Comparison of ENCODE assay signal across 8 cellular contexts in the genomic region with DNA sequence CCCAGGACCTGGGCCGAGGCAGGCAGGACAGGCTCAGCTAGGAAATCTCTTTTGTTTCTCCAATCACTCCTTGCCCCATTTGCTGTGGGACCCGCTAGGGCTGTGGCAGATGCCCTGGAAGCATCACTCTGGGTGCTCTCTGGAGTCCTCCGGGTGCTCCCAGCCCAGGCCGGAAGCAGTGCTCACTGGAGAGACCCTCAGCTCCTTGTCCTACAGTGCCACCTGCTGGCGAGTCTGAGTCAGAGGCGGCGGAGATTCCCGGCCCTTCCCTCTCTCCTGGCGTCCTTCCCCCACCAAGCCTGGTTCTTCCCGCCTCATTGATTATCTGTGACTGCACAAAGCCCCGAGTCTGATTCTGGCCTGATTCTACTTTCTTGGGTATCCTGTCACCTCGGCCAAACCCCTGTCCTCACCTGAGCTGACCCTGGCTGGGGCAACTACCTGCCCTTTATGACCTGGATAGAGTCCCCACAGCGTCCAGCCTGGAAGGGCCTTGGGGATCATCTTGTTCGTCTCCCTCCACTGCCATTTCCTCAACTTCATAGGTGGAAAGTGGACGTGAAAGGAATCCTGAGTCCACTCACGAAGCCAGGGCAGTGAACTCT. TPM values are rescaled to one million over a fixed set of nuclear protein-coding genes. Genes with fewer than 3 reads are reported as not detected.
DNase-seq lines count a peak whose midpoint lies in the region; ATAC-seq and TF ChIP-seq lines count a peak whose summit lies in the region.

No MANE protein-coding gene starts in this region.

- intact Hi-C loops in Right ventricle myocardium inferior (cut with DNase I) (loop anchor here (1.0 to 5.0 kb wide), 3 partner anchors 68 to 227 kb away; a partner anchor contains a TSS), colonic mucosa (cut with DNase I) (loop anchor here (2.0 to 5.0 kb wide), 2 partner anchors 66 to 163 kb away; a partner anchor contains a TSS), lower lobe of right lung (cut with DNase I) (no loop called here)

- H3K9ac ChIP-seq in colonic mucosa (ENCODE audit: low read depth in 2 of 2, low read length in 2 of 2) = no peak overlapping the region

- H3K27me3 ChIP-seq in right atrium auricular region (peaks cover 12 to 19% of the 10 kb centered on the region in 2 donors), colonic mucosa (peaks cover 42% of the 10 kb centered on the region), lower lobe of right lung (ENCODE audit: low read depth) (peaks cover 47% of the 10 kb centered on the region)

- H3K4me1 ChIP-seq in right atrium auricular region (peaks cover 0 to 6% of the 10 kb centered on the region in 2 donors), colonic mucosa (no peaks in the 10 kb centered on the region), lower lobe of right lung (no peaks in the 10 kb centered on the region)

- TF ChIP-seq CTCF in right atrium auricular region (IDR thresholded peaks at IDR 0.05) (peak in 1 of 2 donors; percentile 88), colonic mucosa (IDR thresholded peaks at IDR 0.05) (peak; percentile 77), lower lobe of right lung (IDR thresholded peaks at IDR 0.05) (peak; percentile 65)

- H3K27ac ChIP-seq in right atrium auricular region (no peak overlapping the region), colonic mucosa (no peak overlapping the region), lower lobe of right lung (no peak overlapping the region)

- no peak for DNase-seq in Right ventricle myocardium inferior (ENCODE audit: missing footprints)
- DNase-seq in right atrium auricular region (ENCODE audit: low spot score) = no peak
- DNase-seq in NCI-H146 treated with DMSO at 0.1 percent for 48 hours (lab: John Stamatoyannopoulos, UW; ENCODE audit: unreplicated experiment) = peak; percentile 31
- DNase-seq in T-helper 9 cell = peak; percentile 45
- peak; percentile 70 for DNase-seq in colonic mucosa
- peak; percentile 69 for DNase-seq in lower lobe of right lung
- peak; percentile 16 for DNase-seq in stimulated activated CD8-positive, alpha-beta memory T cell treated with anti-CD3 and anti-CD28 coated beads, Interleukin-7, amount 100 ng/mL, for 24 hours (ENCODE audit: low read depth)

- ATAC-seq in Right ventricle myocardium inferior = peak; percentile 69
- ATAC-seq in lower lobe of right lung = peak; percentile 72 to 83
- ATAC-seq in GM19455 (IDR thresholded peaks at IDR 0.05; ENCODE audit: unreplicated experiment) = no peak

- H3K36me3 ChIP-seq in right atrium auricular region (no peaks in the 10 kb centered on the region), colonic mucosa (no peaks in the 10 kb centered on the region), lower lobe of right lung (no peaks in the 10 kb centered on the region)

- H3K4me3 ChIP-seq in right atrium auricular region (no peak overlapping the region), colonic mucosa (no peak overlapping the region), lower lobe of right lung (no peak overlapping the region)

- H3K9me3 ChIP-seq in right atrium auricular region = no peaks in the 10 kb centered on the region
- H3K9me3 ChIP-seq in colonic mucosa = no peaks in the 10 kb centered on the region
- no peaks in the 10 kb centered on the region for H3K9me3 ChIP-seq in lower lobe of right lung

RNA-seq across cellular contexts. Expression of a gene that starts 7.3 kb away (rescaled TPM):
- total RNA-seq in Right ventricle myocardium inferior = not detected
- not detected for total RNA-seq in right atrium auricular region
- total RNA-seq in colonic mucosa = not detected
- not detected for total RNA-seq in lower lobe of right lung

Comparison
In these comparisons a context has a peak if more than half of its experiments do, and no peak if none do; other contexts are left out.
1. DNase-seq: peak in NCI-H146 treated with DMSO at 0.1 percent for 48 hours (single experiment), T-helper 9 cell (single experiment), colonic mucosa (single experiment), lower lobe of right lung (single experiment) and stimulated activated CD8-positive, alpha-beta memory T cell treated with anti-CD3 and anti-CD28 coated beads, Interleukin-7, amount 100 ng/mL, for 24 hours (single experiment); none in Right ventricle myocardium inferior (single experiment) and right atrium auricular region (single experiment).